8 cellular contexts compared by ENCODE assay signal in the genomic region with DNA sequence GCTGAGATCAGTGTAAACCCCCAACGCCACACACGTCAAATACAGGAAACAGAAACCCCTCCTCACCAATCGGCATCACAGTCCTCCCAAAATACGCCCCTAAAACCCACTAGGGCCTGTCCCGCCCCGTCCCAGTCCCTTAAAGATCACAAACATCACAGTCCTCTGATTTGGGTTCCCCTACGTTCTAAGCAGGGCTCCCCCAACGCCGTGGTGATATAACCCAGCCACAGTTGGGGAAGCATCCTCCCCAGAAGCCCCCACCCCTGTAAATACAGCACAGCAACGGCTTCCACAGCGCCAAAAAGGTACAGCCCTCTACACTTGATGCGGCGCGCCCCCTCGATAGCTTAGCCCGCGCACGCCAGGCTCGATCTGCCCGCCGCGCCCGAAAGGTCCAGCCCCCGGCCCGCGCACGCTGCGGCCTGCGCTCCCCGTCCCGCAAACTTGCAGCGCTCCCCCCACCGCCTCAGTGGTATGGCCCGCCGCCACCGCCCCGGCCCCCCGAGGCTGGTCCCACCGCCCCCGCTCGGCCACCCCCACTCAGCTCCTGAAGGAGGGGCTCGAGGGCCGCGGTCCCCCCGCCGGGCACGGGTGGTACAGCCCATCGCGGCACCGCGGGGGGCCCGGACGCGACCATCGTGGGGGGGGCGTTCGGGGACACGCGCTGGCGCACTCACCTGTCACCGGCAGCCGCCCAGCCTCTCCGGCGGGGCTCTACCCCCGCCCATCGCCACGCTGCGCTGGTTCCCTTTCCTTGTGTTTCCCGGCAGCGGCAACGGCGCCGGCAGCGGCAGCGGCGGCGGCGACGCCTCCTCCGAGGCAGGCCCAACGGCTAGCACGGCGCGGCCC. TPM values are rescaled to one million over a fixed set of nuclear protein-coding genes. Genes with fewer than 3 reads are reported as not detected.
A peak's percentile ranks its signal among the peaks of the same experiment; 100 is the strongest.
DNase-seq lines count a peak whose midpoint lies in the region; ATAC-seq and TF ChIP-seq lines count a peak whose summit lies in the region.

Gene AKT2 (minus strand): TSS at position 845 of the 852 bp plus-strand sequence. CDS start 20,078 bp downstream, outside the sequence.

- in situ Hi-C loops in transverse colon (cut with MboI; ENCODE audit: low pct_ligation_motif_present in 1 of 4, low pct_unique_long_range_greater_than_20kb in 1 of 4, low sequenced_read_pairs in 3 of 4): loop anchor here in 2 of 4 donors (10.0 to 25.0 kb wide), 2 partner anchors 128 to 140 kb away; partner anchors contain the start of genes PRX (in 1 of the 2) and SERTAD1 (in 1 of the 2)

- peaks cover 6% of the 10 kb centered on the region for H3K36me3 Mint-ChIP-seq in activated naive CD4-positive, alpha-beta T cell treated with anti-CD3 and anti-CD28 coated beads, Interleukin-2, amount 10 ng/mL, durations not matched to agents 7 days and 5 days

- no peaks in the 10 kb centered on the region for H3K9me3 ChIP-seq in transverse colon

- TF ChIP-seq EP300 in transverse colon (IDR thresholded peaks at IDR 0.05; ENCODE audit: low read depth): no peak

- H3K4me3 ChIP-seq in transverse colon: peak within 1 kb of the TSS; percentile 86 to 100 (median 93)

- no peaks in the 10 kb centered on the region for H3K36me3 ChIP-seq in transverse colon

- H3K4me1 ChIP-seq in transverse colon: peaks cover 32 to 47% (median 42%) of the 10 kb centered on the region in 4 donors

- peak within 1 kb of the TSS; percentile 84 for H3K4me3 Mint-ChIP-seq in activated naive CD4-positive, alpha-beta T cell treated with anti-CD3 and anti-CD28 coated beads, Interleukin-2, amount 10 ng/mL, durations not matched to agents 7 days and 5 days

- peak; percentile 30 for ATAC-seq in GM19372 (IDR thresholded peaks at IDR 0.05; ENCODE audit: low read depth, unreplicated experiment)
- ATAC-seq in HG03469 (IDR thresholded peaks at IDR 0.05; ENCODE audit: unreplicated experiment): peak; percentile 11

- intact Hi-C loops in head of caudate nucleus (cut with DNase I) (loop anchor here (2.0 to 5.0 kb wide), 2 partner anchors 52 to 94 kb away; partner anchors contain the start of gene MAP3K10), transverse colon (cut with DNase I; ENCODE audit: low total_unique reads) (no loop called here)

- DNase-seq in SHP77 treated with DMSO at 0.1 percent for 48 hours (lab: John Stamatoyannopoulos, UW): peak; percentile 64
- peak; percentile 66 for DNase-seq in activated naive CD4-positive, alpha-beta T cell treated with anti-CD3 and anti-CD28 coated beads, Interleukin-2, amount 10 ng/mL, durations not matched to agents 7 days and 5 days
- DNase-seq in head of caudate nucleus: peak in 38 of 42 donors; percentile 53 to 86 (median 71)
- peak; percentile 26 for DNase-seq in pons (ENCODE audit: low spot score)
- no peak for DNase-seq in transverse colon

- H3K27ac ChIP-seq in C4-2B (peak within 1 kb of the TSS; percentile 94), transverse colon (peak within 1 kb of the TSS; percentile 90 to 99 (median 96))

- H3K27me3 Mint-ChIP-seq in activated naive CD4-positive, alpha-beta T cell treated with anti-CD3 and anti-CD28 coated beads, Interleukin-2, amount 10 ng/mL, durations not matched to agents 7 days and 5 days: no peaks in the 10 kb centered on the region

- CTCF ChIA-PET in activated naive CD4-positive, alpha-beta T cell treated with anti-CD3 and anti-CD28 coated beads, Interleukin-2, amount 10 ng/mL, durations not matched to agents 7 days and 5 days (lab: Charles Lee): no interaction called here

- TF ChIP-seq POLR2A in transverse colon (IDR thresholded peaks at IDR 0.05): peak; percentile 18

- WGBS in transverse colon (ENCODE audit: low coverage in 1 of 2), 2 donors: 0% methylated on average over 16 to 17 of the region's 84 CpGs

- TF ChIP-seq CTCF in C4-2B (conservative IDR thresholded peaks at IDR 0.05): no peak
- no peak for TF ChIP-seq CTCF in transverse colon (IDR thresholded peaks at IDR 0.05)

- peak within 1 kb of the TSS; percentile 99 for H3K27ac Mint-ChIP-seq in activated naive CD4-positive, alpha-beta T cell treated with anti-CD3 and anti-CD28 coated beads, Interleukin-2, amount 10 ng/mL, durations not matched to agents 7 days and 5 days

- no peaks in the 10 kb centered on the region for H3K9me3 Mint-ChIP-seq in activated naive CD4-positive, alpha-beta T cell treated with anti-CD3 and anti-CD28 coated beads, Interleukin-2, amount 10 ng/mL, durations not matched to agents 7 days and 5 days

- no peaks in the 10 kb centered on the region for H3K27me3 ChIP-seq in transverse colon

- H3K4me1 Mint-ChIP-seq in activated naive CD4-positive, alpha-beta T cell treated with anti-CD3 and anti-CD28 coated beads, Interleukin-2, amount 10 ng/mL, durations not matched to agents 7 days and 5 days: peaks cover 54% of the 10 kb centered on the region

RNA-seq across cellular contexts. Expression of gene AKT2, which starts in this region (rescaled TPM):
- total RNA-seq in transverse colon: 100 to 1,000 TPM in 2 of 4 donors, 10 to 100 TPM in 2; 63.2 to 266 (median 138) TPM
